17 cellular contexts compared by ENCODE assay signal in the genomic region with DNA sequence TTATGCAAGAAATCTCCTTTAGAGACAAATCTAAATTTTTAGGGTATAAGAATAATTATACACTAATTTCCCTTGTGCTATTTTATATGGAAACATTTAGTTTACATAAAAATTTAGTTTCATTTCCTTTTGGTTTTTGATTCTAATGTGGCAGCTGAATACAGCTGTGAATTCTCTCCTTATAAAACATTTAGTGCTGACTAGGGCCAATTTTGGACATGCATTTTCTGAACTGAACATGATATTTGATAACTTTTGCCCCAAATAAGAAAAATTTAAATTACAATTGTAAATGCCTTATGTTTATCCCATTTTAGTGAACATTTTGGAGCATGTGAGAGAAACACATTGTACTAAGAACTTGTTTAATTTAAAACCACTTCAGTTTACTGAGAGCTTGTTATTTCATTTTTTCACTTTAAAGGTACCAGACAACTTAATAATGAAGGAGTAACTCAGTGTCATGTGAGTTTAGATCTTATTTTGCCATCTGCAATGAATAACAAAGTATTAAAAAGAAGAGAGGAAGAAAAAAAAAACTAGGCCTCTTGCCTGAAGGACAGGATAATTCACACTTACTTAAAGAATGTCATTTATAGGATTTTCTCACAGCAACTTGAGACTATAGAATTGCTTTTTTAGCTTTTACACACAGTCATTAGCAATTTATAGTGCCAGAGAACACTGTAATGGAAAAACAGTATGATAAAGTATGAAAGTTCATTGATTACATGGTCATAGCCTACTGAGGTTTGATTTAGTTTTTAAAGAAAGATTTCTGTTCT.
A peak's percentile ranks its signal among the peaks of the same experiment; 100 is the strongest.
DNase-seq lines count a peak whose midpoint lies in the region; ATAC-seq and TF ChIP-seq lines count a peak whose summit lies in the region.
"Had no signal": no experiment of that assay in that cellular context is flagged by ENCODE, and none has a peak within 500 bp of the region (broad histone marks: within the 10 kb centered on the region; RNA-seq: fewer than 3 reads in every experiment).

No MANE protein-coding gene starts in this region.

- H3K4me1 ChIP-seq in SK-N-SH (ENCODE audit: control insufficient read depth in 1 of 2, insufficient read depth in 2 of 2, low read depth in 1 of 2, low read length in 1 of 2): no peaks in the 10 kb centered on the region; a peak in 2 of 4 replicates
- H3K4me1 ChIP-seq in thyroid gland: peaks cover 20 to 21% of the 10 kb centered on the region in 2 donors
- no peaks in the 10 kb centered on the region for H3K4me1 ChIP-seq in colonic mucosa

- CTCF ChIA-PET in SK-N-SH (lab: Yijun Ruan, JAX): no interaction called here

- POLR2A ChIA-PET in SK-N-SH (lab: Yijun Ruan, JAX): no interaction called here

- intact Hi-C loops in thyroid gland (cut with DNase I) (no loop called here), colonic mucosa (cut with DNase I) (no loop called here)

- H4K20me1 ChIP-seq in SK-N-SH (ENCODE audit: insufficient read depth): no peaks in the 10 kb centered on the region

- H3K27ac ChIP-seq in SK-N-SH (ENCODE audit: low read depth in 2 of 2, low read length in 1 of 2): no peak overlapping the region
- peak overlapping the region; percentile 88 for H3K27ac ChIP-seq in SK-N-MC
- H3K27ac ChIP-seq in thyroid gland: peak overlapping the region in 2 of 3 donors; percentile 71 to 75
- H3K27ac ChIP-seq in colonic mucosa: no peak overlapping the region
- H3K27ac ChIP-seq: 22Rv1, C4-2B had no signal

- H3K27ac Mint-ChIP-seq in nephron progenitor cell: peak overlapping the region; percentile 96
- H3K27ac Mint-ChIP-seq: B cell; CD4-positive, alpha-beta memory T cell; HFFc6 had no signal

- H3K9me3 ChIP-seq in SK-N-SH (no peaks in the 10 kb centered on the region), SK-N-MC (ENCODE audit: low read depth, low read length) (no peaks in the 10 kb centered on the region), thyroid gland (no peaks in the 10 kb centered on the region), colonic mucosa (no peaks in the 10 kb centered on the region)
- H3K9me3 ChIP-seq: HAP-1 had no signal

- TF ChIP-seq CTCF in SK-N-SH (IDR thresholded peaks at IDR 0.05) (no peak), nephron progenitor cell (IDR thresholded peaks at IDR 0.05) (no peak), thyroid gland (IDR thresholded peaks at IDR 0.05) (no peak), colonic mucosa (IDR thresholded peaks at IDR 0.05) (no peak)

- TF ChIP-seq POLR2A in thyroid gland (IDR thresholded peaks at IDR 0.05): no peak

- no peak for ATAC-seq in SK-N-SH treated with all-trans-retinoic acid at 6 μM for 48 hours

- H3K36me3 Mint-ChIP-seq in nephron progenitor cell (ENCODE audit: low read depth): no peaks in the 10 kb centered on the region
- H3K36me3 Mint-ChIP-seq: CD4-positive, alpha-beta memory T cell had no signal

- no peaks in the 10 kb centered on the region for H3K36me3 ChIP-seq in SK-N-SH (replicated peaks in 1 of 2; ENCODE audit: control insufficient read depth in 1 of 2, insufficient read depth in 2 of 2, low read length in 1 of 2)
- no peaks in the 10 kb centered on the region for H3K36me3 ChIP-seq in SK-N-MC (ENCODE audit: insufficient read depth, low read length)
- no peaks in the 10 kb centered on the region for H3K36me3 ChIP-seq in thyroid gland
- H3K36me3 ChIP-seq in colonic mucosa: no peaks in the 10 kb centered on the region
- H3K36me3 ChIP-seq: HAP-1 had no signal

- TF ChIP-seq RAD21 in SK-N-SH (IDR thresholded peaks at IDR 0.05; ENCODE audit: low read length): no peak

- peak overlapping the region; percentile 13; the same call in 1 of the 2 replicates for H2AFZ ChIP-seq in SK-N-SH (ENCODE audit: low read depth)

- peaks cover 15% of the 10 kb centered on the region for H3K4me1 Mint-ChIP-seq in nephron progenitor cell
- H3K4me1 Mint-ChIP-seq: B cell; CD4-positive, alpha-beta memory T cell had no signal

- no peak for TF ChIP-seq EP300 in SK-N-SH (IDR thresholded peaks at IDR 0.05; ENCODE audit: borderline replicate concordance in 1 of 2, low read depth in 1 of 2, low read length in 1 of 2)

- no peak overlapping the region for H3K4me3 Mint-ChIP-seq in nephron progenitor cell
- H3K4me3 Mint-ChIP-seq: B cell; CD4-positive, alpha-beta memory T cell; HFFc6 had no signal

- H3K4me3 ChIP-seq in SK-N-SH (ENCODE audit: low read depth in 2 of 2, low read length in 1 of 2) (no peak overlapping the region), SK-N-MC (peak overlapping the region; percentile 41), thyroid gland (replicated peaks in 1 of 3) (no peak overlapping the region), colonic mucosa (no peak overlapping the region)
- H3K4me3 ChIP-seq: HAP-1 had no signal

- H3K27me3 ChIP-seq in SK-N-SH (ENCODE audit: insufficient read depth) (no peaks in the 10 kb centered on the region), thyroid gland (no peaks in the 10 kb centered on the region), colonic mucosa (no peaks in the 10 kb centered on the region)

- no peak overlapping the region for H3K9ac ChIP-seq in SK-N-SH
- H3K9ac ChIP-seq in SK-N-MC (ENCODE audit: insufficient read length): peak overlapping the region; percentile 49
- H3K9ac ChIP-seq in colonic mucosa (ENCODE audit: low read depth in 2 of 2, low read length in 2 of 2): no peak overlapping the region

- no peaks in the 10 kb centered on the region for H3K79me2 ChIP-seq in SK-N-SH (ENCODE audit: insufficient read depth)

- DNase-seq in SK-N-SH (no peak), SK-N-MC (ENCODE audit: low read depth, low spot score) (no peak), nephron progenitor cell (no peak), thyroid gland (no peak), colonic mucosa (no peak)
- DNase-seq in activated T-cell treated with anti-CD3 and anti-CD28 coated beads, Interleukin-2, amount 50 U/mL, for 1 hour: no peak
- no peak for DNase-seq in activated naive CD4-positive, alpha-beta T cell (lab: John Stamatoyannopoulos, UW)
- DNase-seq: ACHN; CD4-positive, alpha-beta memory T cell; DMS79 treated with DMSO at 0.1 percent for 48 hours; EL; HFFc6 had no signal

- H3K27me3 Mint-ChIP-seq in nephron progenitor cell (ENCODE audit: low read depth, poor library complexity): no peaks in the 10 kb centered on the region
- H3K27me3 Mint-ChIP-seq: B cell; CD4-positive, alpha-beta memory T cell had no signal

- H3K9me3 Mint-ChIP-seq in nephron progenitor cell: no peaks in the 10 kb centered on the region
- H3K9me3 Mint-ChIP-seq: HFFc6 had no signal

- H3K9me2 ChIP-seq in SK-N-SH: no peaks in the 10 kb centered on the region

- H3K4me2 ChIP-seq in SK-N-SH: no peak overlapping the region

- no peaks in the 10 kb centered on the region for H3F3A ChIP-seq in SK-N-SH (replicated peaks; ENCODE audit: insufficient read depth)

TF ChIP-seq in SK-N-SH, 30 proteins besides CTCF, POLR2A, EP300 and RAD21 (continues in another document):
- TF ChIP-seq EZH2phosphoT487 (IDR thresholded peaks at IDR 0.05; ENCODE audit: borderline replicate concordance, low read depth): no peak
- TF ChIP-seq FOXM1 (IDR thresholded peaks at IDR 0.05; ENCODE audit: low read depth): no peak
- TF ChIP-seq GATA2 (CRISPR knock-in tag; IDR thresholded peaks at IDR 0.05): no peak
- TF ChIP-seq NFIC (IDR thresholded peaks at IDR 0.05; ENCODE audit: borderline replicate concordance): no peak
- TF ChIP-seq, protein P1, sequence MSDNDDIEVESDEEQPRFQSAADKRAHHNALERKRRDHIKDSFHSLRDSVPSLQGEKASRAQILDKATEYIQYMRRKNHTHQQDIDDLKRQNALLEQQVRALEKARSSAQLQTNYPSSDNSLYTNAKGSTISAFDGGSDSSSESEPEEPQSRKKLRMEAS (IDR thresholded peaks at IDR 0.05; ENCODE audit: low read depth): no peak
- TF ChIP-seq CHD2 (IDR thresholded peaks at IDR 0.05; ENCODE audit: low read length, partially characterized antibody): no peak
- TF ChIP-seq, protein P2, sequence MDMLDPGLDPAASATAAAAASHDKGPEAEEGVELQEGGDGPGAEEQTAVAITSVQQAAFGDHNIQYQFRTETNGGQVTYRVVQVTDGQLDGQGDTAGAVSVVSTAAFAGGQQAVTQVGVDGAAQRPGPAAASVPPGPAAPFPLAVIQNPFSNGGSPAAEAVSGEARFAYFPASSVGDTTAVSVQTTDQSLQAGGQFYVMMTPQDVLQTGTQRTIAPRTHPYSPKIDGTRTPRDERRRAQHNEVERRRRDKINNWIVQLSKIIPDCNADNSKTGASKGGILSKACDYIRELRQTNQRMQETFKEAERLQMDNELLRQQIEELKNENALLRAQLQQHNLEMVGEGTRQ (IDR thresholded peaks at IDR 0.05; ENCODE audit: borderline replicate concordance, low read depth, low read length): no peak
- no peak for TF ChIP-seq MXI1 (IDR thresholded peaks at IDR 0.05; ENCODE audit: low read depth, low read length)
- no peak for TF ChIP-seq YY1 (IDR thresholded peaks at IDR 0.05; ENCODE audit: low read depth)

TF ChIP-seq in SK-N-SH treated with all-trans-retinoic acid at 6 μM for 48 hours, 23 proteins besides CTCF, POLR2A, EP300 and RAD21:
- TF ChIP-seq GLIS3 (CRISPR knock-in tag; IDR thresholded peaks at IDR 0.05): no peak

Comparison
In these comparisons a context has a peak if more than half of its experiments do, and no peak if none do; other contexts are left out.
1. H3K27ac ChIP-seq: peak in SK-N-MC (single experiment) and thyroid gland (2 of 3); none in SK-N-SH (0 of 2) and colonic mucosa (single experiment).